In the genomic region with DNA sequence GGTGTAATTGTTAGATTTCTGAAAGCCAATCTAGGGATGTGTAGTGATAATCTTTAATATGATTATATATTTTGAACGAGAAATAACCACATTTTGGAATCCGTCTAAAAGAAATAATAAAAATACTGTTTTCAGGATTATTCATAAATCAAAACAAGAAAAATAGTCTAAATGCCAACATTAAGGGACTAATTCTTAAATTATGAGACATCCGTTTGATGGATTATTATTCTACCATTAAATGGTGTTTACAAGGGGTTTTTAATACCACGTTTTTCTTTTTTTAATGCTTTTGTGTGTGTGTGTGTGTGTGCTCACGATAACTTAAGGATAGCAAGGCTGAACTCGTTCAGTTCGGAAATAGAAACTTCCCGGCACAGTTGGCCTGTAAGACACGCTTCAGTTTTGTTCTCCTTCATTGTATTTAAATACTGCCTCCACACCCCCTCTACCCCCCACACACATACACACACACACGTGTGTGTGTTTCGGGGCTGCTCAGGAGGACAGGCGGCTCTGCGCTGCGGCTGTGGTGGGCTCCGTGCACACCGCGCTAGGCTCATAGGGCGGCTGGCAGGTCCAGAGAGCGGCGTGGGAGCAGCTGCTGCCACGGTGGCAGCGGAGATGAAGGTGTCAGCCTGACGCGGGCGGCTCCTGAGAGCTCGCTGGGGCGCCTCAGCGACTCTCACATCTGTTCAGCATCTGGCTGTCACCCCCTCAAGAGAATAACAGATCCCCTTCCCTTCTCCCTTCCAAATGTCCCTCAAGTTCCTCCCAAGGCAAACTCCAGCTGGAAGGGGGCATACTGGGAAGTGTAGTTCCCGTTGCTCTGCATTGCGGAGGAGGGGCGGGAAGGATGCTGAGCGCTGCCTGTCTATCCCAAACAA, we compare ENCODE assay signal across 8 cellular contexts. TPM values are rescaled to one million over a fixed set of nuclear protein-coding genes. Genes with fewer than 3 reads are reported as not detected.
A peak's percentile ranks its signal among the peaks of the same experiment; 100 is the strongest.
DNase-seq lines count a peak whose midpoint lies in the region; ATAC-seq lines count a peak whose summit lies in the region.

No MANE protein-coding gene starts in this region.

- H3K27me3 Mint-ChIP-seq in activated naive CD8-positive, alpha-beta T cell treated with anti-CD3 and anti-CD28 coated beads, Interleukin-2, amount 10 ng/mL, durations not matched to agents 7 days and 5 days = peaks cover 79% of the 10 kb centered on the region

- H3K36me3 Mint-ChIP-seq in activated naive CD8-positive, alpha-beta T cell treated with anti-CD3 and anti-CD28 coated beads, Interleukin-2, amount 10 ng/mL, durations not matched to agents 7 days and 5 days = no peaks in the 10 kb centered on the region

- ATAC-seq in activated naive CD8-positive, alpha-beta T cell treated with anti-CD3 and anti-CD28 coated beads, Interleukin-2, amount 10 ng/mL, durations not matched to agents 7 days and 5 days (ENCODE audit: low read depth) = peak; percentile 61
- no peak for ATAC-seq in HG03457 (IDR thresholded peaks at IDR 0.05; ENCODE audit: unreplicated experiment)
- no peak for ATAC-seq in HG03520 (IDR thresholded peaks at IDR 0.05; ENCODE audit: unreplicated experiment)

- H3K27ac Mint-ChIP-seq in activated naive CD8-positive, alpha-beta T cell treated with anti-CD3 and anti-CD28 coated beads, Interleukin-2, amount 10 ng/mL, durations not matched to agents 7 days and 5 days = no peak overlapping the region

- no peaks in the 10 kb centered on the region for H3K9me3 Mint-ChIP-seq in activated naive CD8-positive, alpha-beta T cell treated with anti-CD3 and anti-CD28 coated beads, Interleukin-2, amount 10 ng/mL, durations not matched to agents 7 days and 5 days

- peak overlapping the region; percentile 63 for H3K4me3 Mint-ChIP-seq in activated naive CD8-positive, alpha-beta T cell treated with anti-CD3 and anti-CD28 coated beads, Interleukin-2, amount 10 ng/mL, durations not matched to agents 7 days and 5 days

- POLR2A ChIA-PET in activated naive CD8-positive, alpha-beta T cell treated with anti-CD3 and anti-CD28 coated beads, Interleukin-2, amount 10 ng/mL, durations not matched to agents 7 days and 5 days (lab: Charles Lee) = no interaction called here

- DNase-seq in DMS114 treated with DMSO at 0.1 percent for 48 hours (lab: John Stamatoyannopoulos, UW; ENCODE audit: unreplicated experiment) (peak; percentile 53), NCI-H2227 (lab: John Stamatoyannopoulos, UW; ENCODE audit: unreplicated experiment) (peak; percentile 36), iPS-NIHi11 (ENCODE audit: low spot score) (peak; percentile 69)
- DNase-seq in activated naive CD8-positive, alpha-beta T cell treated with anti-CD3 and anti-CD28 coated beads, Interleukin-2, amount 10 ng/mL, durations not matched to agents 7 days and 5 days = peak; percentile 43
- peak; percentile 19 for DNase-seq in stimulated activated CD8-positive, alpha-beta memory T cell treated with anti-CD3 and anti-CD28 coated beads, Interleukin-4, amount 100 ng/mL, for 24 hours (ENCODE audit: low read depth)
- DNase-seq in effector CD8-positive, alpha-beta T cell (lab: John Stamatoyannopoulos, UW) = no peak

- peaks cover 10% of the 10 kb centered on the region for H3K4me1 Mint-ChIP-seq in activated naive CD8-positive, alpha-beta T cell treated with anti-CD3 and anti-CD28 coated beads, Interleukin-2, amount 10 ng/mL, durations not matched to agents 7 days and 5 days

RNA-seq across cellular contexts. Expression of a gene that starts 23.0 kb away (rescaled TPM):
- 100 to 1,000 TPM; 174 to 177 TPM for total RNA-seq in activated naive CD8-positive, alpha-beta T cell treated with anti-CD3 and anti-CD28 coated beads, Interleukin-2, amount 10 ng/mL, durations not matched to agents 7 days and 5 days
